ENCODE assay signal across 16 cellular contexts in genomic region chr1:184791199-184791935, GRCh38. TPM values are rescaled to one million over a fixed set of nuclear protein-coding genes. Genes with fewer than 3 reads are reported as not detected.
DNase-seq lines count a peak whose midpoint lies in the region; TF ChIP-seq lines count a peak whose summit lies in the region.
"Had no signal": no experiment of that assay in that cellular context is flagged by ENCODE, and none has a peak within 500 bp of the region (broad histone marks: within the 10 kb centered on the region; RNA-seq: fewer than 3 reads in every experiment).

No MANE protein-coding gene starts in this region.

- peaks cover 0 to 80% (median 37%) of the 10 kb centered on the region in 10 experiments; a peak in 17 of 20 replicates for H3K4me1 ChIP-seq in BLaER1 treated with 17β-estradiol and CSF1 and Interleukin-3, amounts not matched to agents 10 nM and 100 nM
- H3K4me1 ChIP-seq in Peyer's patch (peaks cover 0 to 10% (median 2%) of the 10 kb centered on the region in 4 donors), esophagus squamous epithelium (peaks cover 3 to 21% (median 15%) of the 10 kb centered on the region in 3 donors)

- DNase-seq in RPMI7951 (ENCODE audit: low read depth) = peak; percentile 48
- DNase-seq in dedifferentiated amniotic fluid mesenchymal stem cell (ENCODE audit: extremely low spot score) = peak; percentile 29
- DNase-seq in skeletal muscle cell (ENCODE audit: low read depth) = peak; percentile 24
- no peak for DNase-seq in NCI-H524 (lab: John Stamatoyannopoulos, UW)
- DNase-seq in Peyer's patch = no peak
- no peak for DNase-seq in pons (ENCODE audit: low spot score)
- no peak for DNase-seq in esophagus squamous epithelium (lab: John Stamatoyannopoulos, UW)
- DNase-seq: activated CD4-positive, CD25-positive, alpha-beta regulatory T cell treated with anti-CD3 and anti-CD28 coated beads, Interleukin-2, amount 50 U/mL, for 72 hours; activated T-cell treated with anti-CD3 and anti-CD28 coated beads, Interleukin-2, amount 50 U/mL, for 1 hour; effector memory CD8-positive, alpha-beta T cell; left ventricle myocardium superior; natural killer cell; NCI-H1092 treated with DMSO at 0.1 percent for 48 hours; stimulated activated CD4-positive, alpha-beta T cell treated with anti-CD3 and anti-CD28 coated beads, Interleukin-4, amount 100 ng/mL, for 24 hours had no signal

- no peaks in the 10 kb centered on the region for H4K20me1 ChIP-seq in BLaER1 treated with 17β-estradiol and CSF1 and Interleukin-3, amounts not matched to agents 10 nM and 100 nM

- H3K36me3 ChIP-seq in BLaER1 treated with 17β-estradiol and CSF1 and Interleukin-3, amounts not matched to agents 10 nM and 100 nM = peaks cover 0 to 14% (median 0%) of the 10 kb centered on the region in 11 experiments; a peak in 2 of 22 replicates
- H3K36me3 ChIP-seq in Peyer's patch = no peaks in the 10 kb centered on the region
- H3K36me3 ChIP-seq in esophagus squamous epithelium = peaks cover 0 to 26% (median 0%) of the 10 kb centered on the region in 3 donors

- no peak overlapping the region for H3K4me3 ChIP-seq in BLaER1 treated with 17β-estradiol and CSF1 and Interleukin-3, amounts not matched to agents 10 nM and 100 nM
- H3K4me3 ChIP-seq in skeletal muscle cell (ENCODE audit: low read depth, low read length) (no peak overlapping the region), Peyer's patch (no peak overlapping the region), esophagus squamous epithelium (no peak overlapping the region)
- H3K4me3 ChIP-seq: right atrium auricular region had no signal

- TF ChIP-seq CTCF in Peyer's patch (IDR thresholded peaks at IDR 0.05) = no peak
- TF ChIP-seq CTCF in esophagus squamous epithelium (IDR thresholded peaks at IDR 0.05) = no peak

- no peak overlapping the region for H3K9ac ChIP-seq in BLaER1 treated with 17β-estradiol and CSF1 and Interleukin-3, amounts not matched to agents 10 nM and 100 nM

- TF ChIP-seq POLR2A in Peyer's patch (IDR thresholded peaks at IDR 0.05) (no peak), esophagus squamous epithelium (IDR thresholded peaks at IDR 0.05) (no peak)

- H3K9me3 ChIP-seq in BLaER1 treated with 17β-estradiol and CSF1 and Interleukin-3, amounts not matched to agents 10 nM and 100 nM (replicated peaks in 1 of 11) = peaks cover 0 to 6% (median 3%) of the 10 kb centered on the region in 11 experiments; a peak in 4 of 22 replicates
- H3K9me3 ChIP-seq in Peyer's patch (no peaks in the 10 kb centered on the region), esophagus squamous epithelium (no peaks in the 10 kb centered on the region)
- H3K9me3 ChIP-seq: right atrium auricular region had no signal

- intact Hi-C loops in esophagus squamous epithelium (cut with DNase I) = no loop called here

- 77 to 83% methylated on average over 4 of the region's 4 CpGs for WGBS in esophagus squamous epithelium, 2 donors

- no peaks in the 10 kb centered on the region for H3K27me3 ChIP-seq in BLaER1 treated with 17β-estradiol and CSF1 and Interleukin-3, amounts not matched to agents 10 nM and 100 nM
- H3K27me3 ChIP-seq in Peyer's patch (no peaks in the 10 kb centered on the region), esophagus squamous epithelium (no peaks in the 10 kb centered on the region)
- H3K27me3 ChIP-seq: right atrium auricular region had no signal

- peak overlapping the region in 6 of 11 experiments; percentile 76 to 95 (median 84); a peak in 12 of 22 replicates for H3K4me2 ChIP-seq in BLaER1 treated with 17β-estradiol and CSF1 and Interleukin-3, amounts not matched to agents 10 nM and 100 nM

- H3K27ac ChIP-seq in BLaER1 treated with 17β-estradiol and CSF1 and Interleukin-3, amounts not matched to agents 10 nM and 100 nM = peak overlapping the region in 8 of 11 experiments; percentile 75 to 89 (median 84); a peak in 12 of 22 replicates
- H3K27ac ChIP-seq in Peyer's patch (peak overlapping the region in 1 of 4 donors; percentile 58), esophagus squamous epithelium (no peak overlapping the region)

RNA-seq across cellular contexts. Expression of gene EDEM3, which starts 36.7 kb away (rescaled TPM):
- total RNA-seq in RPMI7951 (2014; rRNA removed; shearing (Covaris generic)) = 40.6 and 45.7 TPM in 2 replicates
- total RNA-seq in Peyer's patch (10 to 100 TPM; 26.4 to 43.8 (median 35.8) TPM), esophagus squamous epithelium (10 to 100 TPM; 13.4 to 22.6 (median 20.9) TPM)

Comparison
In these comparisons a context has a peak if more than half of its experiments do, and no peak if none do; other contexts are left out.
1. H3K27ac ChIP-seq: peak in BLaER1 treated with 17β-estradiol and CSF1 and Interleukin-3, amounts not matched to agents 10 nM and 100 nM (8 of 11); none in esophagus squamous epithelium (0 of 4).
2. DNase-seq: peak in RPMI7951 (single experiment), dedifferentiated amniotic fluid mesenchymal stem cell (single experiment) and skeletal muscle cell (single experiment); none in NCI-H524 (0 of 2), Peyer's patch (0 of 3), pons (single experiment) and esophagus squamous epithelium (single experiment).